Comparison of ENCODE assay signal across 17 cellular contexts in genomic region chr7:100726998-100727761, GRCh38. TPM values are rescaled to one million over a fixed set of nuclear protein-coding genes. Genes with fewer than 3 reads are reported as not detected.
DNase-seq lines count a peak whose midpoint lies in the region; ATAC-seq and TF ChIP-seq lines count a peak whose summit lies in the region.
"Had no signal": no experiment of that assay in that cellular context is flagged by ENCODE, and none has a peak within 500 bp of the region (broad histone marks: within the 10 kb centered on the region; RNA-seq: fewer than 3 reads in every experiment).

No MANE protein-coding gene starts in this region.

- ATAC-seq in foreskin keratinocyte (no peak), GM21737 (IDR thresholded peaks at IDR 0.05; ENCODE audit: unreplicated experiment) (no peak), WTC11 (no peak)
- no peak for ATAC-seq in effector memory CD8-positive, alpha-beta T cell (replicated peaks)
- ATAC-seq: mucosa of descending colon had no signal

- H3K27me3 ChIP-seq in foreskin keratinocyte (no peaks in the 10 kb centered on the region), smooth muscle cell (ENCODE audit: low read depth) (peaks cover 22% of the 10 kb centered on the region)

- H3K4me3 Mint-ChIP-seq in WTC11: no peak overlapping the region
- H3K4me3 Mint-ChIP-seq in effector memory CD8-positive, alpha-beta T cell: no peak overlapping the region
- H3K4me3 Mint-ChIP-seq: activated naive CD8-positive, alpha-beta T cell treated with anti-CD3 and anti-CD28 coated beads for 36 hours; CD8-positive, alpha-beta memory T cell had no signal

- H3K9me3 ChIP-seq in smooth muscle cell (replicated peaks; ENCODE audit: low read depth): no peaks in the 10 kb centered on the region
- H3K9me3 ChIP-seq: colonic mucosa, mucosa of descending colon had no signal

- H3K9ac ChIP-seq in smooth muscle cell (ENCODE audit: low read depth): no peak overlapping the region

- DNase-seq in EL (peak; percentile 65), amniotic stem cell (lab: John Stamatoyannopoulos, UW) (peak; percentile 64), foreskin keratinocyte (peak; percentile 72 to 88), smooth muscle cell (lab: John Stamatoyannopoulos, UW; ENCODE audit: unreplicated experiment) (no peak), WTC11 (ENCODE audit: low spot score) (no peak), NCI-H69 (lab: John Stamatoyannopoulos, UW) (no peak)
- no peak for DNase-seq in effector memory CD8-positive, alpha-beta T cell
- DNase-seq: activated naive CD8-positive, alpha-beta T cell treated with anti-CD3 and anti-CD28 coated beads for 36 hours; colonic mucosa; MV-4-11; SW 1271 had no signal

- H3K79me2 ChIP-seq in smooth muscle cell (ENCODE audit: low read depth): no peaks in the 10 kb centered on the region

- no peak overlapping the region for H3K4me3 ChIP-seq in smooth muscle cell
- H3K4me3 ChIP-seq: colonic mucosa, mucosa of descending colon had no signal

- H3K27ac Mint-ChIP-seq in WTC11: no peak overlapping the region
- no peak overlapping the region for H3K27ac Mint-ChIP-seq in effector memory CD8-positive, alpha-beta T cell
- H3K27ac Mint-ChIP-seq: activated naive CD8-positive, alpha-beta T cell treated with anti-CD3 and anti-CD28 coated beads for 36 hours had no signal

- H3K36me3 Mint-ChIP-seq in WTC11: no peaks in the 10 kb centered on the region
- no peaks in the 10 kb centered on the region for H3K36me3 Mint-ChIP-seq in effector memory CD8-positive, alpha-beta T cell (ENCODE audit: insufficient read depth)
- H3K36me3 Mint-ChIP-seq: activated naive CD8-positive, alpha-beta T cell treated with anti-CD3 and anti-CD28 coated beads for 36 hours; CD8-positive, alpha-beta memory T cell had no signal

- CTCF ChIA-PET in WTC11 (lab: Charles Lee): interaction anchor here (0.9 to 4.9 kb wide), 3 partner anchors 22 to 74 kb away, joined by 3 to 119 read pairs (median 3); partner anchors contain the start of gene POP7

- peaks cover 3% of the 10 kb centered on the region for H3F3A ChIP-seq in smooth muscle cell (ENCODE audit: low read depth)

- peaks cover 14% of the 10 kb centered on the region for H3K27me3 Mint-ChIP-seq in WTC11 (ENCODE audit: low read depth)
- H3K27me3 Mint-ChIP-seq in effector memory CD8-positive, alpha-beta T cell: peaks cover 32 to 67% of the 10 kb centered on the region in 2 donors

- H3K4me2 ChIP-seq in smooth muscle cell: peak overlapping the region; percentile 23

- no peak overlapping the region for H2AFZ ChIP-seq in smooth muscle cell (ENCODE audit: low read depth)

- TF ChIP-seq CTCF in foreskin keratinocyte (conservative IDR thresholded peaks at IDR 0.05) (no peak), smooth muscle cell (IDR thresholded peaks at IDR 0.05; ENCODE audit: borderline replicate concordance, insufficient read depth, poor library complexity, severe bottlenecking) (no peak), WTC11 (IDR thresholded peaks at IDR 0.05) (no peak)

- H3K4me1 ChIP-seq in foreskin keratinocyte: peaks cover 18% of the 10 kb centered on the region
- peaks cover 3% of the 10 kb centered on the region for H3K4me1 ChIP-seq in smooth muscle cell (ENCODE audit: low read depth)

- peaks cover 3% of the 10 kb centered on the region; the same call in 1 of the 2 replicates for H3K4me1 Mint-ChIP-seq in WTC11
- H3K4me1 Mint-ChIP-seq in effector memory CD8-positive, alpha-beta T cell (ENCODE audit: low read depth in 2 of 2): peaks cover 0 to 5% of the 10 kb centered on the region in 2 donors

- no peaks in the 10 kb centered on the region for H3K36me3 ChIP-seq in smooth muscle cell (ENCODE audit: low read depth)
- H3K36me3 ChIP-seq: colonic mucosa had no signal

- H4K20me1 ChIP-seq in smooth muscle cell (ENCODE audit: low read depth): no peaks in the 10 kb centered on the region

- H3K27ac ChIP-seq in foreskin keratinocyte (peak overlapping the region; percentile 82), smooth muscle cell (ENCODE audit: low read depth) (no peak overlapping the region)
- H3K27ac ChIP-seq: colonic mucosa had no signal

- no peaks in the 10 kb centered on the region for H3K9me3 Mint-ChIP-seq in WTC11
- H3K9me3 Mint-ChIP-seq in effector memory CD8-positive, alpha-beta T cell: no peaks in the 10 kb centered on the region
- H3K9me3 Mint-ChIP-seq: activated naive CD8-positive, alpha-beta T cell treated with anti-CD3 and anti-CD28 coated beads for 36 hours; CD8-positive, alpha-beta memory T cell had no signal

- POLR2A ChIA-PET in WTC11 (lab: Charles Lee): no interaction called here

- WGBS in smooth muscle cell (ENCODE audit: low lambda C conversion rate): 64% methylated on average over 12 of the region's 12 CpGs

TF ChIP-seq in WTC11, 78 proteins besides CTCF, POLR2A, EP300 and RAD21 (continues in another document):
- no peak for TF ChIP-seq SOX15 (CRISPR knock-in tag; IDR thresholded peaks at IDR 0.05)
- no peak for TF ChIP-seq ATF2 (CRISPR knock-in tag; IDR thresholded peaks at IDR 0.05; ENCODE audit: borderline replicate concordance, low read depth)
- TF ChIP-seq ZBTB43 (CRISPR knock-in tag; IDR thresholded peaks at IDR 0.05): no peak
- no peak for TF ChIP-seq NR2C2 (CRISPR knock-in tag; IDR thresholded peaks at IDR 0.05)
- TF ChIP-seq ZMAT4 (CRISPR knock-in tag; IDR thresholded peaks at IDR 0.05): no peak
- no peak for TF ChIP-seq ZNF425 (CRISPR knock-in tag; conservative IDR thresholded peaks at IDR 0.05)

RNA-seq across cellular contexts. Expression of gene ZAN, which starts 6.2 kb away (rescaled TPM):
- total RNA-seq in foreskin keratinocyte (0.03 and 0.04 TPM in 2 replicates), smooth muscle cell (not detected in 2 replicates), WTC11 (2021) (0.02 to 0.07 TPM (median 0.02 TPM) in 3 replicates)
- polyA plus RNA-seq in foreskin keratinocyte (0.03 TPM in 2 replicates), smooth muscle cell (not detected in 2 replicates)
- total RNA-seq: activated naive CD8-positive, alpha-beta T cell treated with anti-CD3 and anti-CD28 coated beads for 36 hours; CD8-positive, alpha-beta memory T cell; colonic mucosa; HT1080; mucosa of descending colon; OCI-LY7; posterior vena cava had no signal
- polyA plus RNA-seq: CD8-positive, alpha-beta memory T cell had no signal

RNA-seq across cellular contexts. Expression of gene EPO, which starts 6.9 kb away (rescaled TPM):
- total RNA-seq in foreskin keratinocyte (0.21 and 0.41 TPM in 2 replicates), smooth muscle cell (not detected in 2 replicates), WTC11 (2021) (0.63 to 0.76 TPM (median 0.66 TPM) in 3 replicates)
- polyA plus RNA-seq in foreskin keratinocyte (0.65 and 0.66 TPM in 2 replicates), smooth muscle cell (not detected in 2 replicates)
- total RNA-seq: activated naive CD8-positive, alpha-beta T cell treated with anti-CD3 and anti-CD28 coated beads for 36 hours; colonic mucosa; HT1080; mucosa of descending colon; posterior vena cava had no signal
- polyA plus RNA-seq: CD8-positive, alpha-beta memory T cell had no signal

RNA-seq across cellular contexts. Expression of gene POP7, which starts 21.3 kb away (rescaled TPM):
- 85.5 and 90.6 TPM in 2 replicates for total RNA-seq in foreskin keratinocyte
- polyA plus RNA-seq in foreskin keratinocyte: 123 and 124 TPM in 2 replicates
- total RNA-seq in smooth muscle cell: 19.5 and 19.6 TPM in 2 replicates
- polyA plus RNA-seq in smooth muscle cell: 58.7 and 62.3 TPM in 2 replicates
- total RNA-seq in WTC11 (2021): 71.9 to 79.2 TPM (median 78.1 TPM) in 3 replicates

RNA-seq across cellular contexts. Expression of gene GIGYF1, which starts 33.1 kb away (rescaled TPM):
- total RNA-seq in foreskin keratinocyte (15.6 and 16.0 TPM in 2 replicates), smooth muscle cell (10.7 and 13.1 TPM in 2 replicates), WTC11 (2021) (116 to 130 TPM (median 123 TPM) in 3 replicates)
- polyA plus RNA-seq in foreskin keratinocyte (6.9 and 7.3 TPM in 2 replicates), smooth muscle cell (8.5 and 11.8 TPM in 2 replicates)

RNA-seq across cellular contexts. Expression of gene GNB2, which starts 53.6 kb away (rescaled TPM):
- total RNA-seq in foreskin keratinocyte (207 and 212 TPM in 2 replicates), smooth muscle cell (90.7 and 91.7 TPM in 2 replicates), WTC11 (2021) (182 to 194 TPM (median 184 TPM) in 3 replicates)
- polyA plus RNA-seq in foreskin keratinocyte (353 and 366 TPM in 2 replicates), smooth muscle cell (219 and 238 TPM in 2 replicates)

Comparison
In these comparisons a context has a peak if more than half of its experiments do, and no peak if none do; other contexts are left out.
1. DNase-seq: peak in EL (single experiment), amniotic stem cell (single experiment) and foreskin keratinocyte (2 of 2); none in smooth muscle cell (single experiment), WTC11 (single experiment), NCI-H69 (single experiment) and effector memory CD8-positive, alpha-beta T cell (0 of 3).